1 cellular context compared by ENCODE assay signal in the genomic region with DNA sequence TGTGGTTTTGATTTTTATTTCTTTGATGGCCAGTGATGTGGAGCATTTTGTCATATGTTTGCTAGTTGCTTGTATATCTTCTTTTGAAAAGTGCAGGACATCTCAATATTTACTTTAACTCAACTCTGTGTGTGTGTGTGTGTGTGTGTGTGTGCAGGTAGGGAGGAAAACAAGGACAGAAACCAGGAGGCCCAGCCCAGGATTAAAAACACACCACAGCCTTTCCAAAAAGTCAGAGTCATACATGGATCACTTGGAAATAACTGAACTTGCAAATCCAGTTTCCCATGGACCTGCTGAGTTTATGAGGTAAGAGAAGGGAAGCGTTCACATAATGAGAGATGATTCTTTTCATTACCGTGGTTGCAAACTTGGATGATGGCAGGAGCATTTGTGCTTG.
TF ChIP-seq lines count a peak whose summit lies in the region.

No MANE protein-coding gene starts in this region.

TF ChIP-seq in SK-N-SH, 30 proteins besides CTCF, POLR2A, EP300 and RAD21 (continued from another document):
- TF ChIP-seq MXI1 (IDR thresholded peaks at IDR 0.05; ENCODE audit: low read depth, low read length) (no peak), FOSL2 (IDR thresholded peaks at IDR 0.05; ENCODE audit: borderline replicate concordance, low read depth) (no peak)
